1 cellular context compared by ENCODE assay signal in the genomic region with DNA sequence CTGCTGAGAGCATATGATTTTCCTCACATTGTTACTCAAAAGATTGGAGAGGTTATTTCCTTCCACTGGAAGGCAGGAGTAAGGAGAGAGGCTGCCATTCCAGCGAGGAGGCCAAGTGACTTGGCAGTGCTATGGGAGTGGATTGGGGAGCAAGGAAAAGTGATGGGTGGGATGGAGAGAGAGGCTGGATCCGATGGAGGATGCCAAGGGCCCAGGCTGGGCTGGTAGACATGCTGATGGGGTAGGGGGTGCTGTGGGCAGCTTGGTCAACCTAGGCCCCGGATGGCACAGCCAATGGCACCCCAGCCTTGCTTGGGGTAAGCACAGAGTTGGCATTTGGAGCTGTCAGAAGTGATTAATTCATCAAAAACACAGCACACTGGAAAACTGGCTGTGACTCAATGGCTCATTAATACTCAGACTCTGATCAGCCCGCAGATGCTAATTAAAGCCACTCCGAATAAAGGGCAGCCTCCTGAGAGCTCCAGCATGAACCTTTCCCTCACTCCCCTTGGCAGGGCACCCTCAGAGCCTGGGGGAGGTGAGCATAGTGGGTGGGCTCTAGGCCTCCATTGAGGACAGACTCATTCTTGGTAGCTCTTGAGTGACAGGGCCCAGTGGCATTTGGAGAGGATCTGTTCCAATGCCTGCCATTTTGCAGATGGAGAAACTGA.
TF ChIP-seq lines count a peak whose summit lies in the region.

No MANE protein-coding gene starts in this region.

TF ChIP-seq in H1, 55 proteins besides CTCF, POLR2A, EP300 and RAD21 (continued from another document):
- TF ChIP-seq MAFK (IDR thresholded peaks at IDR 0.05; ENCODE audit: low read depth, low read length) (no peak), KDM4A (IDR thresholded peaks at IDR 0.05; ENCODE audit: low read depth, low read length, severe bottlenecking) (no peak), TAF1 (IDR thresholded peaks at IDR 0.05; ENCODE audit: low read depth, low read length) (no peak)
